ENCODE assay signal across 8 cellular contexts in genomic region chr16:2214721-2214970, GRCh38. TPM values are rescaled to one million over a fixed set of nuclear protein-coding genes. Genes with fewer than 3 reads are reported as not detected.
DNase-seq lines count a peak whose midpoint lies in the region; ATAC-seq and TF ChIP-seq lines count a peak whose summit lies in the region.

TSS of gene PGP (minus strand) at chr16:2214840. CDS start at chr16:2214777, 63 bp downstream.

- H3K36me3 Mint-ChIP-seq in activated B cell treated with CpG ODN at 0.5 μM for 24 hours (ENCODE audit: low read depth): peaks cover 3% of the 10 kb centered on the region

- POLR2A ChIA-PET in activated B cell treated with CpG ODN at 0.5 μM for 24 hours (lab: Charles Lee): interaction anchor here (0.5 to 3.4 kb wide), 10 partner anchors 10 to 1832 kb away, joined by 3 to 38 read pairs (median 4); partner anchors contain the start of genes ECI1, MLST8, RPS2 and SYNGR3

- no peaks in the 10 kb centered on the region for H3K27me3 Mint-ChIP-seq in activated B cell treated with CpG ODN at 0.5 μM for 24 hours

- intact Hi-C loops in activated B cell treated with CpG ODN at 0.5 μM for 24 hours (cut with micrococcal nuclease) (no loop called here), cardiac septum (cut with DNase I) (loop anchor here (5.0 kb wide), 1 partner anchor 38 kb away; the partner anchor contains the start of gene ECI1)

- peaks cover 14% of the 10 kb centered on the region for H3K4me1 Mint-ChIP-seq in activated B cell treated with CpG ODN at 0.5 μM for 24 hours

- H3K27ac Mint-ChIP-seq in activated B cell treated with CpG ODN at 0.5 μM for 24 hours: peak within 1 kb of the TSS; percentile 87

- H3K9me3 Mint-ChIP-seq in activated B cell treated with CpG ODN at 0.5 μM for 24 hours: no peaks in the 10 kb centered on the region

- DNase-seq in activated B cell treated with CpG ODN at 0.5 μM for 24 hours: no peak
- no peak for DNase-seq in cardiac septum (ENCODE audit: low spot score)
- DNase-seq in retina: peak; percentile 99
- DNase-seq in iPS-NIHi7 (ENCODE audit: extremely low spot score): no peak
- no peak for DNase-seq in effector CD4-positive, alpha-beta T cell
- DNase-seq in effector CD8-positive, alpha-beta T cell (lab: John Stamatoyannopoulos, UW): no peak

- ATAC-seq in GM18858 (IDR thresholded peaks at IDR 0.05; ENCODE audit: unreplicated experiment) (peak; percentile 63), HG03025 (IDR thresholded peaks at IDR 0.05; ENCODE audit: low FRiP score, unreplicated experiment) (peak; percentile 80), activated B cell treated with CpG ODN at 0.5 μM for 24 hours (ENCODE audit: low read depth) (peak; percentile 95)

- CTCF ChIA-PET in activated B cell treated with CpG ODN at 0.5 μM for 24 hours (lab: Charles Lee): interaction anchor here (1.0 kb wide), 2 partner anchors 20 to 37 kb away, joined by 3 to 4 read pairs; partner anchors contain the start of gene ECI1

- TF ChIP-seq CTCF in activated B cell treated with CpG ODN at 0.5 μM for 24 hours (IDR thresholded peaks at IDR 0.05): no peak

- peak within 1 kb of the TSS; percentile 87 for H3K4me3 Mint-ChIP-seq in activated B cell treated with CpG ODN at 0.5 μM for 24 hours

RNA-seq across cellular contexts. Expression of gene PGP, which starts in this region (rescaled TPM):
- total RNA-seq in activated B cell treated with CpG ODN at 0.5 μM for 24 hours (9.9 and 10.4 TPM in 2 replicates), cardiac septum (23.4 TPM)
